Comparison of ENCODE assay signal across 3 cellular contexts in the genomic region with DNA sequence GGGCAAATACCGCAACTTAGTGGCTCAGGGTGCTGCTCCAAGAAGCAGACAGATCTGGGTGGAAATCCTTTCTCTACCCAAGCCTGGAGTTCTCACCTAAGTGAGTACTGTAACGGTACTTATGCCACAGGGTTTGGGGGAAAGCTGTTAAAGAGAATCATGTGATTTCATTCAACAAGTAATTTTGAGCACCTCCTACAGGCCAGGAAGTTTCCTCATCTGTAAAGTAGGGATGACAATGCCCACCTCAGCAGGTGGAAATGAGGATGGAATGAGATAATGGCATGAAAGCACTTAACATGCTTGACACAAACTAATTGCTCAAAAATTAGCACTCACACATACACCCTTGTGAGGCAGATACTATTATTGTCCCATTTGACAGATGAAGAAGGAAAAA.
TF ChIP-seq lines count a peak whose summit lies in the region.

No MANE protein-coding gene starts in this region.

TF ChIP-seq in GM23338, 12 proteins besides CTCF, POLR2A, EP300 and RAD21 (continued from another document and continues in another):
- TF ChIP-seq, protein P1, sequence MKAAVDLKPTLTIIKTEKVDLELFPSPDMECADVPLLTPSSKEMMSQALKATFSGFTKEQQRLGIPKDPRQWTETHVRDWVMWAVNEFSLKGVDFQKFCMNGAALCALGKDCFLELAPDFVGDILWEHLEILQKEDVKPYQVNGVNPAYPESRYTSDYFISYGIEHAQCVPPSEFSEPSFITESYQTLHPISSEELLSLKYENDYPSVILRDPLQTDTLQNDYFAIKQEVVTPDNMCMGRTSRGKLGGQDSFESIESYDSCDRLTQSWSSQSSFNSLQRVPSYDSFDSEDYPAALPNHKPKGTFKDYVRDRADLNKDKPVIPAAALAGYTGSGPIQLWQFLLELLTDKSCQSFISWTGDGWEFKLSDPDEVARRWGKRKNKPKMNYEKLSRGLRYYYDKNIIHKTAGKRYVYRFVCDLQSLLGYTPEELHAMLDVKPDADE (IDR thresholded peaks at IDR 0.05), result no peak
- TF ChIP-seq EZH2phosphoT487 (IDR thresholded peaks at IDR 0.05; ENCODE audit: unreplicated experiment) (no peak), POLR2AphosphoS5 (IDR thresholded peaks at IDR 0.05; ENCODE audit: low read depth) (no peak), STAT1 (IDR thresholded peaks at IDR 0.05; ENCODE audit: unreplicated experiment) (no peak), JUNB (IDR thresholded peaks at IDR 0.05; ENCODE audit: unreplicated experiment) (no peak), NANOG (IDR thresholded peaks at IDR 0.05; ENCODE audit: borderline replicate concordance) (no peak)
- TF ChIP-seq, protein P2, sequence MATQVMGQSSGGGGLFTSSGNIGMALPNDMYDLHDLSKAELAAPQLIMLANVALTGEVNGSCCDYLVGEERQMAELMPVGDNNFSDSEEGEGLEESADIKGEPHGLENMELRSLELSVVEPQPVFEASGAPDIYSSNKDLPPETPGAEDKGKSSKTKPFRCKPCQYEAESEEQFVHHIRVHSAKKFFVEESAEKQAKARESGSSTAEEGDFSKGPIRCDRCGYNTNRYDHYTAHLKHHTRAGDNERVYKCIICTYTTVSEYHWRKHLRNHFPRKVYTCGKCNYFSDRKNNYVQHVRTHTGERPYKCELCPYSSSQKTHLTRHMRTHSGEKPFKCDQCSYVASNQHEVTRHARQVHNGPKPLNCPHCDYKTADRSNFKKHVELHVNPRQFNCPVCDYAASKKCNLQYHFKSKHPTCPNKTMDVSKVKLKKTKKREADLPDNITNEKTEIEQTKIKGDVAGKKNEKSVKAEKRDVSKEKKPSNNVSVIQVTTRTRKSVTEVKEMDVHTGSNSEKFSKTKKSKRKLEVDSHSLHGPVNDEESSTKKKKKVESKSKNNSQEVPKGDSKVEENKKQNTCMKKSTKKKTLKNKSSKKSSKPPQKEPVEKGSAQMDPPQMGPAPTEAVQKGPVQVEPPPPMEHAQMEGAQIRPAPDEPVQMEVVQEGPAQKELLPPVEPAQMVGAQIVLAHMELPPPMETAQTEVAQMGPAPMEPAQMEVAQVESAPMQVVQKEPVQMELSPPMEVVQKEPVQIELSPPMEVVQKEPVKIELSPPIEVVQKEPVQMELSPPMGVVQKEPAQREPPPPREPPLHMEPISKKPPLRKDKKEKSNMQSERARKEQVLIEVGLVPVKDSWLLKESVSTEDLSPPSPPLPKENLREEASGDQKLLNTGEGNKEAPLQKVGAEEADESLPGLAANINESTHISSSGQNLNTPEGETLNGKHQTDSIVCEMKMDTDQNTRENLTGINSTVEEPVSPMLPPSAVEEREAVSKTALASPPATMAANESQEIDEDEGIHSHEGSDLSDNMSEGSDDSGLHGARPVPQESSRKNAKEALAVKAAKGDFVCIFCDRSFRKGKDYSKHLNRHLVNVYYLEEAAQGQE (IDR thresholded peaks at IDR 0.05; ENCODE audit: unreplicated experiment), result no peak

TF ChIP-seq in HCT116, 20 proteins besides CTCF, POLR2A, EP300 and RAD21 (continued from another document):
- TF ChIP-seq, protein P3, sequence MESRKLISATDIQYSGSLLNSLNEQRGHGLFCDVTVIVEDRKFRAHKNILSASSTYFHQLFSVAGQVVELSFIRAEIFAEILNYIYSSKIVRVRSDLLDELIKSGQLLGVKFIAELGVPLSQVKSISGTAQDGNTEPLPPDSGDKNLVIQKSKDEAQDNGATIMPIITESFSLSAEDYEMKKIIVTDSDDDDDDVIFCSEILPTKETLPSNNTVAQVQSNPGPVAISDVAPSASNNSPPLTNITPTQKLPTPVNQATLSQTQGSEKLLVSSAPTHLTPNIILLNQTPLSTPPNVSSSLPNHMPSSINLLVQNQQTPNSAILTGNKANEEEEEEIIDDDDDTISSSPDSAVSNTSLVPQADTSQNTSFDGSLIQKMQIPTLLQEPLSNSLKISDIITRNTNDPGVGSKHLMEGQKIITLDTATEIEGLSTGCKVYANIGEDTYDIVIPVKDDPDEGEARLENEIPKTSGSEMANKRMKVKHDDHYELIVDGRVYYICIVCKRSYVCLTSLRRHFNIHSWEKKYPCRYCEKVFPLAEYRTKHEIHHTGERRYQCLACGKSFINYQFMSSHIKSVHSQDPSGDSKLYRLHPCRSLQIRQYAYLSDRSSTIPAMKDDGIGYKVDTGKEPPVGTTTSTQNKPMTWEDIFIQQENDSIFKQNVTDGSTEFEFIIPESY (IDR thresholded peaks at IDR 0.05; ENCODE audit: extremely low read depth, insufficient replicate concordance, low read length), result no peak
- TF ChIP-seq, protein P2 (IDR thresholded peaks at IDR 0.05; ENCODE audit: low read depth), result no peak
- TF ChIP-seq, protein P4, sequence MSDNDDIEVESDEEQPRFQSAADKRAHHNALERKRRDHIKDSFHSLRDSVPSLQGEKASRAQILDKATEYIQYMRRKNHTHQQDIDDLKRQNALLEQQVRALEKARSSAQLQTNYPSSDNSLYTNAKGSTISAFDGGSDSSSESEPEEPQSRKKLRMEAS (IDR thresholded peaks at IDR 0.05), result no peak
- TF ChIP-seq TCF7L2 (IDR thresholded peaks at IDR 0.05; ENCODE audit: borderline replicate concordance, extremely low read depth, insufficient read depth, insufficient read length) (no peak), ELF1 (IDR thresholded peaks at IDR 0.05; ENCODE audit: borderline replicate concordance, low read depth) (no peak)

TF ChIP-seq in neural cell, 6 proteins besides CTCF, POLR2A, EP300 and RAD21 (continued from another document):
- TF ChIP-seq, protein P2 (IDR thresholded peaks at IDR 0.05; ENCODE audit: borderline replicate concordance), result no peak
